In genomic region chr2:1147873-1148612, GRCh38 we compare ENCODE assay signal across 22 cellular contexts.
DNase-seq lines count a peak whose midpoint lies in the region; TF ChIP-seq lines count a peak whose summit lies in the region.
"Had no signal": no experiment of that assay in that cellular context is flagged by ENCODE, and none has a peak within 500 bp of the region (broad histone marks: within the 10 kb centered on the region; RNA-seq: fewer than 3 reads in every experiment).

No MANE protein-coding gene starts in this region.

- no peak overlapping the region for H2AK5ac ChIP-seq in H9 (ENCODE audit: insufficient read length, low read length)

- H3K4ac ChIP-seq in H9 (ENCODE audit: low read depth, low read length), result no peak overlapping the region

- DNase-seq in AG09309 (ENCODE audit: low read depth) (no peak), H9 (no peak), choroid plexus epithelial cell (ENCODE audit: low read depth) (peak; percentile 5), progenitor cell of endocrine pancreas (ENCODE audit: low spot score, unreplicated experiment) (no peak), testis (no peak), dedifferentiated amniotic fluid mesenchymal stem cell (ENCODE audit: extremely low spot score) (no peak), SKM-1 treated with dmso at 0.1 percent for 144 hours (lab: John Stamatoyannopoulos, UW; ENCODE audit: unreplicated experiment) (no peak)
- DNase-seq: BE2C, DMS153, Kasumi-1, MV-4-11, NCI-H1105, NCI-H1436 treated with DMSO at 0.1 percent for 48 hours, NCI-H187 treated with DMSO at 0.1 percent for 48 hours, NCI-H446 treated with DMSO at 0.1 percent for 48 hours, NCI-H526, NCI-H82, SHP77 had no signal

- H3K27ac Mint-ChIP-seq in H9 (no peak overlapping the region), progenitor cell of endocrine pancreas (no peak overlapping the region)

- H3K27me3 ChIP-seq in H9 (ENCODE audit: insufficient read depth, low read length), result no peaks in the 10 kb centered on the region
- no peaks in the 10 kb centered on the region for H3K27me3 ChIP-seq in testis
- H3K27me3 ChIP-seq: BE2C had no signal

- WGBS in H9 (ENCODE audit: extremely low coverage, insufficient read length, low lambda C conversion rate), result no CpG with 5 or more reads among the region's 5 CpGs
- 51 to 57% methylated on average over 5 of the region's 5 CpGs for WGBS in testis, 2 donors

- H3K56ac ChIP-seq in H9 (ENCODE audit: insufficient read length, low read depth, low read length), result no peak overlapping the region

- H4K91ac ChIP-seq in H9 (ENCODE audit: insufficient read length, low read depth, low read length), result no peak overlapping the region

- no peak overlapping the region for H2BK5ac ChIP-seq in H9 (ENCODE audit: insufficient read length, low read length)

- no peak overlapping the region for H3K14ac ChIP-seq in H9 (ENCODE audit: insufficient read depth, low read length)

- H3K4me3 Mint-ChIP-seq in H9 (no peak overlapping the region), progenitor cell of endocrine pancreas (ENCODE audit: low read depth) (no peak overlapping the region)
- H3K4me3 Mint-ChIP-seq: CD14-positive monocyte had no signal

- H3K9me3 Mint-ChIP-seq in H9 (no peaks in the 10 kb centered on the region), progenitor cell of endocrine pancreas (ENCODE audit: low read depth) (no peaks in the 10 kb centered on the region)

- no peaks in the 10 kb centered on the region for H3K79me2 ChIP-seq in H9 (ENCODE audit: insufficient read depth, low read length)

- no peak overlapping the region for H2AFZ ChIP-seq in H9 (ENCODE audit: low read length)

- no peak overlapping the region for H3K27ac ChIP-seq in H9 (ENCODE audit: insufficient read length, low read depth, low read length)
- no peak overlapping the region for H3K27ac ChIP-seq in testis
- H3K27ac ChIP-seq: A549, RWPE1 had no signal

- H3K36me3 Mint-ChIP-seq in H9 (ENCODE audit: insufficient read depth in 1 of 3, low read depth in 3 of 3), result peaks cover 9 to 17% (median 13%) of the 10 kb centered on the region in 3 experiments; a peak in 6 of 7 replicates
- no peaks in the 10 kb centered on the region for H3K36me3 Mint-ChIP-seq in progenitor cell of endocrine pancreas (ENCODE audit: insufficient read depth)
- H3K36me3 Mint-ChIP-seq: CD14-positive monocyte had no signal

- TF ChIP-seq CTCF in AG09309 (IDR thresholded peaks at IDR 0.05; ENCODE audit: control insufficient read depth, insufficient read depth, low read depth, low read length, missing control alignments), result peak; percentile 9
- peak; percentile 27; the same call in 1 of the 3 replicates for TF ChIP-seq CTCF in H9 (conservative IDR thresholded peaks at IDR 0.05)
- peak; percentile 18 for TF ChIP-seq CTCF in choroid plexus epithelial cell (conservative IDR thresholded peaks at IDR 0.05; ENCODE audit: low read depth, low read length)
- TF ChIP-seq CTCF in progenitor cell of endocrine pancreas (IDR thresholded peaks at IDR 0.05; ENCODE audit: unreplicated experiment), result peak; percentile 25
- no peak for TF ChIP-seq CTCF in testis (IDR thresholded peaks at IDR 0.05)

- no peaks in the 10 kb centered on the region for H3K23me2 ChIP-seq in H9 (ENCODE audit: insufficient read length, low read depth, low read length, poor library complexity, severe bottlenecking)

- H2BK120ac ChIP-seq in H9 (ENCODE audit: low read depth, low read length, poor library complexity, severe bottlenecking), result no peak overlapping the region

- no peak overlapping the region for H3K23ac ChIP-seq in H9 (ENCODE audit: insufficient read length, low read depth, low read length)

- no peak overlapping the region for H2BK12ac ChIP-seq in H9 (ENCODE audit: insufficient read length, low read depth, low read length)

- H4K8ac ChIP-seq in H9 (replicated peaks; ENCODE audit: insufficient read length, low read depth, low read length), result no peak overlapping the region

- no peak overlapping the region for H3K18ac ChIP-seq in H9 (ENCODE audit: insufficient read length, low read depth, low read length)

- no peak overlapping the region for H3K4me2 ChIP-seq in H9 (ENCODE audit: insufficient read depth, insufficient read length, low read length)
- H3K4me2 ChIP-seq: A549 had no signal

- no peak overlapping the region for H4K5ac ChIP-seq in H9 (ENCODE audit: insufficient read length, low read depth, low read length)

- H3K36me3 ChIP-seq in testis (ENCODE audit: low read depth, missing control alignments), result no peaks in the 10 kb centered on the region
- H3K36me3 ChIP-seq: BE2C had no signal

- H2BK20ac ChIP-seq in H9 (ENCODE audit: low read depth, low read length, poor library complexity, severe bottlenecking), result no peak overlapping the region

- intact Hi-C loops in testis (cut with DNase I; ENCODE audit: low total_unique reads), result no loop called here

- H3K9ac ChIP-seq in H9 (ENCODE audit: extremely low read depth, insufficient read length, low read length), result no peak overlapping the region

- no peak overlapping the region for H3K4me3 ChIP-seq in AG09309 (ENCODE audit: control insufficient read depth, low read depth, low read length)
- H3K4me3 ChIP-seq in choroid plexus epithelial cell (ENCODE audit: low read depth, low read length), result no peak overlapping the region
- no peak overlapping the region for H3K4me3 ChIP-seq in testis
- H3K4me3 ChIP-seq: A549, K562 had no signal

- H3K79me1 ChIP-seq in H9 (ENCODE audit: insufficient read depth, low read depth, low read length, poor library complexity, severe bottlenecking), result no peaks in the 10 kb centered on the region

- H3K4me1 Mint-ChIP-seq in H9 (peaks cover 0 to 3% of the 10 kb centered on the region in 2 experiments; a peak in 2 of 4 replicates), progenitor cell of endocrine pancreas (ENCODE audit: low read depth) (no peaks in the 10 kb centered on the region)
- H3K4me1 Mint-ChIP-seq: CD14-positive monocyte had no signal

- no peak for TF ChIP-seq POLR2A in testis (IDR thresholded peaks at IDR 0.05)

- H4K20me1 ChIP-seq in H9 (ENCODE audit: control insufficient read depth, insufficient read depth, insufficient read length), result no peaks in the 10 kb centered on the region

- no peak overlapping the region for H2BK15ac ChIP-seq in H9 (ENCODE audit: low read depth, low read length)

- H3T11ph ChIP-seq in H9 (ENCODE audit: low read length), result no peak overlapping the region

- H3K27me3 Mint-ChIP-seq in H9 (ENCODE audit: low read depth) (no peaks in the 10 kb centered on the region), progenitor cell of endocrine pancreas (peaks cover 2% of the 10 kb centered on the region)

- H3K4me1 ChIP-seq in H9 (ENCODE audit: insufficient read depth, low read length) (no peaks in the 10 kb centered on the region), testis (no peaks in the 10 kb centered on the region)
- H3K4me1 ChIP-seq: A549, BE2C had no signal

- H3K9me3 ChIP-seq in H9 (ENCODE audit: control insufficient read depth, low read depth, low read length), result no peaks in the 10 kb centered on the region
- no peaks in the 10 kb centered on the region for H3K9me3 ChIP-seq in testis
- H3K9me3 ChIP-seq: BE2C had no signal

Comparison
In these comparisons a context has a peak if more than half of its experiments do, and no peak if none do; other contexts are left out.
1. CTCF ChIP-seq: peak in AG09309 (single experiment), H9 (single experiment), choroid plexus epithelial cell (single experiment) and progenitor cell of endocrine pancreas (single experiment); none in testis (0 of 3).